In the genomic region with DNA sequence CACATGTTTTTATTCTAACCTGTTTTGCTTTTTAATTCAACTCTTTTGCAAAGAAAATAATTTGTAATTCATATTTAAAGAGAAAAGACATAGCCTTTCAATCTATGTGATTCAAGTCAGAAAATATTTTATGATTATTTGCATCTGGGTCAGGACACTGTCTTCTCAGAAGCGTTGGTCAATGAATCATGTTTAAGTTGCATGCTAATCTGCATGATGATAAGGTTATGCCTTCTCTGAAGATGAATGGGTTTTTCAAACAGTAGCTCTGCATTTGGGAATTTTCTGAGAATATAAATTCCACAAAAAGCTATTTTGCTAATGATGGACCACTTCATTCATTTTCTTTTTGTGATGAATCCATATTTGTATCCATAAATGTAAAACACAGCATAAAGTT, we compare ENCODE assay signal across 33 cellular contexts.
"Had no signal": no experiment of that assay in that cellular context is flagged by ENCODE, and none has a peak within 500 bp of the region (broad histone marks: within the 10 kb centered on the region; RNA-seq: fewer than 3 reads in every experiment).

No MANE protein-coding gene starts in this region.

- H3K36me3 ChIP-seq: adrenal gland, breast epithelium had no signal

- H3K27me3 ChIP-seq: adrenal gland, breast epithelium had no signal

- H3K36me3 Mint-ChIP-seq: activated CD4-positive, alpha-beta memory T cell treated with anti-CD3 and anti-CD28 coated beads for 36 hours; activated naive CD4-positive, alpha-beta T cell treated with anti-CD3 and anti-CD28 coated beads, Interleukin-2, amount 50 U/mL, for 72 hours; activated naive CD8-positive, alpha-beta T cell treated with anti-CD3 and anti-CD28 coated beads for 36 hours; brain had no signal

- FAIRE-seq: TTC549 had no signal

- H3K4me1 ChIP-seq: adrenal gland, breast epithelium had no signal

- H3K9me3 ChIP-seq: adrenal gland, breast epithelium had no signal

- H3K4me3 ChIP-seq: adrenal gland, breast epithelium had no signal

- DNase-seq: activated B cell treated with CpG ODN at 0.5 μM for 24 hours; activated CD4-positive, alpha-beta memory T cell treated with anti-CD3 and anti-CD28 coated beads for 36 hours; activated CD4-positive, alpha-beta T cell treated with anti-CD3 and anti-CD28 coated beads for 4 hours; activated CD4-positive, alpha-beta T cell treated with anti-CD3 and anti-CD28 coated beads, Interleukin-2, amount 10 ng/mL, durations not matched to agents 24 days and 14 days; activated CD4-positive, alpha-beta T cell treated with anti-CD3 and anti-CD28 coated beads, Interleukin-2, amount 50 U/mL, for 1 hour; activated CD4-positive, alpha-beta T cell treated with anti-CD3 and anti-CD28 coated beads, Interleukin-2, amount 50 U/mL, for 4 hours; activated CD4-positive, CD25-positive, alpha-beta regulatory T cell treated with anti-CD3 and anti-CD28 coated beads, Interleukin-2, amount 50 U/mL, for 72 hours; activated CD8-positive, alpha-beta memory T cell treated with anti-CD3 and anti-CD28 coated beads, Interleukin-2, amount 50 U/mL, for 4 hours; activated effector memory CD4-positive, alpha-beta T cell treated with anti-CD3 and anti-CD28 coated beads, Interleukin-2, amount 50 U/mL, for 16 hours; activated gamma-delta T cell treated with Interleukin-2 at 50 U/mL for 16 hours; activated naive CD4-positive, alpha-beta T cell; activated naive CD4-positive, alpha-beta T cell treated with anti-CD3 and anti-CD28 coated beads for 36 hours; activated naive CD4-positive, alpha-beta T cell treated with anti-CD3 and anti-CD28 coated beads, Interleukin-2, amount 50 U/mL, for 16 hours; activated naive CD8-positive, alpha-beta T cell treated with anti-CD3 and anti-CD28 coated beads for 36 hours; activated T-cell treated with anti-CD3 and anti-CD28 coated beads for 4 hours; activated T-cell treated with anti-CD3 and anti-CD28 coated beads, Interleukin-2, amount 50 U/mL, for 1 hour; activated T-cell treated with anti-CD3 and anti-CD28 coated beads, Interleukin-2, amount 50 U/mL, for 4 hours; activated T-cell treated with anti-CD3 and anti-CD28 coated beads, Interleukin-2, amount 50 U/mL, for 72 hours; adrenal gland; aorta; central memory CD4-positive, alpha-beta T cell; T-helper 1 cell; T-helper 2 cell; T-helper 9 cell had no signal

- H3K27ac ChIP-seq: adrenal gland, breast epithelium, VCaP had no signal

- H3K27me3 Mint-ChIP-seq: activated CD4-positive, alpha-beta T cell treated with anti-CD3 and anti-CD28 coated beads, Interleukin-2, amount 10 ng/mL, durations not matched to agents 24 days and 14 days; brain had no signal

- H3K9me3 Mint-ChIP-seq: activated B cell treated with CpG ODN at 0.5 μM for 24 hours; activated CD4-positive, alpha-beta memory T cell treated with anti-CD3 and anti-CD28 coated beads for 36 hours; activated CD4-positive, alpha-beta T cell treated with anti-CD3 and anti-CD28 coated beads, Interleukin-2, amount 10 ng/mL, durations not matched to agents 24 days and 14 days; activated naive CD4-positive, alpha-beta T cell treated with anti-CD3 and anti-CD28 coated beads for 36 hours; activated naive CD8-positive, alpha-beta T cell treated with anti-CD3 and anti-CD28 coated beads for 36 hours; activated T-cell treated with anti-CD3 and anti-CD28 coated beads, Interleukin-2, amount 50 U/mL, for 4 hours; activated T-helper 1 cell treated with anti-CD3 and anti-CD28 coated beads, Interleukin-12 subunit alpha, Interleukin-12 subunit beta, Interleukin-2, Interleukin-4 antibody, amounts not matched to agents 30 ng/mL and 10 ng/mL and 1 ng/mL, durations not matched to agents 14 hours and 24 hours and 36 hours; activated T-helper 17 cell treated with anti-CD3 and anti-CD28 coated beads, Interleukin-2, amount 50 U/mL, for 72 hours; T-helper 1 cell treated with Interleukin-12 subunit alpha and Interleukin-12 subunit beta and Interleukin-4 antibody, amounts not matched to agents 30 μg/mL and 1 μg/mL, for 36 hours; T-helper 2 cell treated with Interferon-gamma antibody and Interleukin-4, amounts not matched to agents 5 μg/mL and 100 μg/mL, for 36 hours had no signal

- H3K4me3 Mint-ChIP-seq: activated B cell treated with CpG ODN at 0.5 μM for 24 hours; activated CD4-positive, alpha-beta memory T cell treated with anti-CD3 and anti-CD28 coated beads for 36 hours; activated CD4-positive, alpha-beta T cell treated with anti-CD3 and anti-CD28 coated beads, Interleukin-2, amount 10 ng/mL, durations not matched to agents 24 days and 14 days; activated naive CD4-positive, alpha-beta T cell treated with anti-CD3 and anti-CD28 coated beads for 36 hours; activated naive CD8-positive, alpha-beta T cell treated with anti-CD3 and anti-CD28 coated beads for 36 hours; activated T-cell treated with anti-CD3 and anti-CD28 coated beads, Interleukin-2, amount 50 U/mL, for 4 hours; activated T-cell treated with anti-CD3 and anti-CD28 coated beads, Interleukin-2, amount 50 U/mL, for 72 hours; activated T-helper 1 cell treated with anti-CD3 and anti-CD28 coated beads, Interleukin-12 subunit alpha, Interleukin-12 subunit beta, Interleukin-2, Interleukin-4 antibody, amounts not matched to agents 30 ng/mL and 10 ng/mL and 1 ng/mL, durations not matched to agents 14 hours and 24 hours and 36 hours; activated T-helper 17 cell treated with anti-CD3 and anti-CD28 coated beads, Interleukin-2, amount 50 U/mL, for 72 hours; brain; T-helper 1 cell treated with Interleukin-12 subunit alpha and Interleukin-12 subunit beta and Interleukin-4 antibody, amounts not matched to agents 30 μg/mL and 1 μg/mL, for 36 hours; T-helper 2 cell treated with Interferon-gamma antibody and Interleukin-4, amounts not matched to agents 5 μg/mL and 100 μg/mL, for 36 hours had no signal

- ATAC-seq: activated naive CD4-positive, alpha-beta T cell treated with anti-CD3 and anti-CD28 coated beads, Interleukin-2, amount 50 U/mL, for 72 hours; activated T-cell treated with anti-CD3 and anti-CD28 coated beads, Interleukin-2, amount 50 U/mL, for 4 hours; activated T-cell treated with anti-CD3 and anti-CD28 coated beads, Interleukin-2, amount 50 U/mL, for 72 hours; activated T-helper 17 cell treated with anti-CD3 and anti-CD28 coated beads, Interleukin-2, amount 50 U/mL, for 72 hours had no signal

- H3K4me1 Mint-ChIP-seq: activated B cell treated with CpG ODN at 0.5 μM for 24 hours; activated CD4-positive, alpha-beta T cell treated with anti-CD3 and anti-CD28 coated beads, Interleukin-2, amount 10 ng/mL, durations not matched to agents 24 days and 14 days; activated naive CD8-positive, alpha-beta T cell treated with anti-CD3 and anti-CD28 coated beads for 36 hours; activated T-helper 17 cell treated with anti-CD3 and anti-CD28 coated beads, Interleukin-2, amount 50 U/mL, for 72 hours; brain had no signal

- H3K27ac Mint-ChIP-seq: activated B cell treated with CpG ODN at 0.5 μM for 24 hours; activated CD4-positive, alpha-beta memory T cell treated with anti-CD3 and anti-CD28 coated beads for 36 hours; activated CD4-positive, alpha-beta T cell treated with anti-CD3 and anti-CD28 coated beads, Interleukin-2, amount 10 ng/mL, durations not matched to agents 24 days and 14 days; activated naive CD4-positive, alpha-beta T cell treated with anti-CD3 and anti-CD28 coated beads for 36 hours; activated naive CD4-positive, alpha-beta T cell treated with anti-CD3 and anti-CD28 coated beads, Interleukin-2, amount 50 U/mL, for 72 hours; activated naive CD8-positive, alpha-beta T cell treated with anti-CD3 and anti-CD28 coated beads for 36 hours; activated T-cell treated with anti-CD3 and anti-CD28 coated beads, Interleukin-2, amount 50 U/mL, for 72 hours; activated T-helper 1 cell treated with anti-CD3 and anti-CD28 coated beads, Interleukin-12 subunit alpha, Interleukin-12 subunit beta, Interleukin-2, Interleukin-4 antibody, amounts not matched to agents 30 ng/mL and 10 ng/mL and 1 ng/mL, durations not matched to agents 14 hours and 24 hours and 36 hours; activated T-helper 17 cell treated with anti-CD3 and anti-CD28 coated beads, Interleukin-2, amount 50 U/mL, for 72 hours; brain; T-helper 1 cell treated with Interleukin-12 subunit alpha and Interleukin-12 subunit beta and Interleukin-4 antibody, amounts not matched to agents 30 μg/mL and 1 μg/mL, for 36 hours; T-helper 2 cell treated with Interferon-gamma antibody and Interleukin-4, amounts not matched to agents 5 μg/mL and 100 μg/mL, for 36 hours had no signal
